ENCODE assay signal across 18 cellular contexts in the genomic region with DNA sequence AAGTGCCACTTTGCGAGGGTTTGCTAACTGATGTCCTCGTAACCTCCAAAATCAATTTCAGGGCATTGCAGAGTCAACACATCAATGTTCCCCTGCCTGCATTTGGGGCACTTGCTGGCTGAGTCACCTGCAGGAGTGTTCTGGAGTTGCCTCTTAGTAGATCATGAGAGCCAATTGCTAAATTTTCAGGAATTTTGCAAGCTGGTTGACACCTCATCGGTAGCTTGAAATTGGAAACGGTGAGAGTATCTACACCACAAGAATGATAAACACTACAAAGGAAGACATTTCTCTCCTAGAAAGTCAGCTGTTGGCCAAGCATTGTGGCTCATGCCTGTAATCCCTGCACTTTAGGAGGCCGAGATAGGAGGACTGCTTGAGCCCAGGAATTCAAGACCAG. TPM values are rescaled to one million over a fixed set of nuclear protein-coding genes. Genes with fewer than 3 reads are reported as not detected.
A peak's percentile ranks its signal among the peaks of the same experiment; 100 is the strongest.
DNase-seq lines count a peak whose midpoint lies in the region; ATAC-seq and TF ChIP-seq lines count a peak whose summit lies in the region.
"Had no signal": no experiment of that assay in that cellular context is flagged by ENCODE, and none has a peak within 500 bp of the region (broad histone marks: within the 10 kb centered on the region; RNA-seq: fewer than 3 reads in every experiment).

No MANE protein-coding gene starts in this region.

- no peaks in the 10 kb centered on the region for H3K9me3 Mint-ChIP-seq in activated naive CD4-positive, alpha-beta T cell treated with anti-CD3 and anti-CD28 coated beads for 36 hours
- H3K9me3 Mint-ChIP-seq: activated naive CD4-positive, alpha-beta T cell treated with anti-CD3 and anti-CD28 coated beads, Interleukin-2, amount 50 U/mL, for 24 hours; CD8-positive, alpha-beta T cell; dendritic cell treated with granulocyte-macrophage colony-stimulating factor and Interleukin-4, amounts not matched to agents 40 ng/mL and 50 ng/mL, for 4 days; natural killer cell; stimulated activated effector memory CD8-positive, alpha-beta T cell treated with anti-CD3 and anti-CD28 coated beads, Interleukin-12 subunit alpha, Interleukin-12 subunit beta, amount 100 ng/mL, for 72 hours; WTC11 had no signal

- H3K4me2 ChIP-seq in GM23248 (ENCODE audit: unreplicated experiment), result peak overlapping the region; percentile 75

- H3K27ac Mint-ChIP-seq in activated naive CD4-positive, alpha-beta T cell treated with anti-CD3 and anti-CD28 coated beads for 36 hours, result no peak overlapping the region
- H3K27ac Mint-ChIP-seq: activated naive CD4-positive, alpha-beta T cell treated with anti-CD3 and anti-CD28 coated beads, Interleukin-2, amount 50 U/mL, for 24 hours; CD8-positive, alpha-beta T cell; dendritic cell treated with granulocyte-macrophage colony-stimulating factor and Interleukin-4, amounts not matched to agents 40 ng/mL and 50 ng/mL, for 4 days; natural killer cell; stimulated activated effector memory CD8-positive, alpha-beta T cell treated with anti-CD3 and anti-CD28 coated beads, Interleukin-12 subunit alpha, Interleukin-12 subunit beta, amount 100 ng/mL, for 72 hours; WTC11 had no signal

- H3K27ac ChIP-seq in GM23248 (peak overlapping the region; percentile 97; the same call in 1 of the 2 replicates), foreskin keratinocyte (no peak overlapping the region), thyroid gland (peak overlapping the region; percentile 6 to 89 (median 59))

- TF ChIP-seq CTCF in astrocyte of the cerebellum (IDR thresholded peaks at IDR 0.05; ENCODE audit: low read depth, low read length, missing control alignments) (peak; percentile 23), foreskin keratinocyte (conservative IDR thresholded peaks at IDR 0.05) (no peak), thyroid gland (IDR thresholded peaks at IDR 0.05) (no peak)

- no peak overlapping the region for H3K9ac ChIP-seq in GM23248

- no peaks in the 10 kb centered on the region for H3K9me3 ChIP-seq in GM23248 (ENCODE audit: low read depth)
- no peaks in the 10 kb centered on the region for H3K9me3 ChIP-seq in thyroid gland
- H3K9me3 ChIP-seq: right atrium auricular region had no signal

- 45 to 49% methylated on average over 5 of the region's 5 CpGs for WGBS in GM23248 (ENCODE audit: low coverage in 1 of 2, low lambda C conversion rate in 2 of 2, missing lambda C conversion rate in 2 of 2), 2 experiments
- 75 to 78% methylated on average over 5 of the region's 5 CpGs for WGBS in thyroid gland, 2 donors

- H3K27me3 ChIP-seq in GM23248 (replicated peaks; ENCODE audit: insufficient read depth) (no peaks in the 10 kb centered on the region), foreskin keratinocyte (no peaks in the 10 kb centered on the region), thyroid gland (no peaks in the 10 kb centered on the region)
- H3K27me3 ChIP-seq: right atrium auricular region had no signal

- H3K36me3 ChIP-seq in GM23248 (ENCODE audit: low read depth) (no peaks in the 10 kb centered on the region), thyroid gland (no peaks in the 10 kb centered on the region)
- H3K36me3 ChIP-seq: right atrium auricular region had no signal

- H3K27me3 Mint-ChIP-seq in activated naive CD4-positive, alpha-beta T cell treated with anti-CD3 and anti-CD28 coated beads for 36 hours (ENCODE audit: low read depth), result no peaks in the 10 kb centered on the region

- DNase-seq in GM23248 (peak; percentile 90), astrocyte of the cerebellum (ENCODE audit: low read depth) (no peak), foreskin keratinocyte (peak in 1 of 2 donors; percentile 41), thyroid gland (peak; percentile 53 to 58), kidney tubule cell (ENCODE audit: low spot score) (no peak), GOT3 (lab: John Stamatoyannopoulos, UW) (no peak)
- DNase-seq in activated effector memory CD4-positive, alpha-beta T cell treated with anti-CD3 and anti-CD28 coated beads, Interleukin-2, amount 50 U/mL, for 16 hours, result no peak
- DNase-seq in activated naive CD4-positive, alpha-beta T cell treated with anti-CD3 and anti-CD28 coated beads for 36 hours, result no peak
- DNase-seq: CD8-positive, alpha-beta T cell; GDM1; natural killer cell; stimulated activated CD4-positive, alpha-beta T cell treated with anti-CD3 and anti-CD28 coated beads, Interleukin-4, amount 100 ng/mL, for 1 hour had no signal

- H3K36me3 Mint-ChIP-seq in activated naive CD4-positive, alpha-beta T cell treated with anti-CD3 and anti-CD28 coated beads for 36 hours (ENCODE audit: low read depth), result no peaks in the 10 kb centered on the region
- H3K36me3 Mint-ChIP-seq: activated naive CD4-positive, alpha-beta T cell treated with anti-CD3 and anti-CD28 coated beads, Interleukin-2, amount 50 U/mL, for 24 hours; CD8-positive, alpha-beta T cell; natural killer cell; WTC11 had no signal

- no peaks in the 10 kb centered on the region for H4K20me1 ChIP-seq in GM23248 (ENCODE audit: insufficient read depth)

- H3K4me1 ChIP-seq in GM23248 (ENCODE audit: insufficient read depth) (peaks cover 22% of the 10 kb centered on the region), foreskin keratinocyte (no peaks in the 10 kb centered on the region), thyroid gland (peaks cover 35 to 46% of the 10 kb centered on the region in 2 donors)

- peak; percentile 35 for ATAC-seq in foreskin keratinocyte
- ATAC-seq: CD8-positive, alpha-beta T cell; HCT116; natural killer cell; stimulated activated effector memory CD8-positive, alpha-beta T cell treated with anti-CD3 and anti-CD28 coated beads, Interleukin-12 subunit alpha, Interleukin-12 subunit beta, amount 100 ng/mL, for 72 hours; WTC11 had no signal

- no peak overlapping the region for H2AFZ ChIP-seq in GM23248

- in situ Hi-C loops in GM23248 (cut with MboI) (no loop called here), astrocyte of the cerebellum (cut with HindIII; ENCODE audit: low sequenced_read_pairs) (loop anchor here (5.0 kb wide), 1 partner anchor 50 kb away; no protein-coding TSS in a partner anchor)

- H3K4me3 ChIP-seq in GM23248, result no peak overlapping the region
- no peak overlapping the region for H3K4me3 ChIP-seq in astrocyte of the cerebellum (ENCODE audit: low read depth, low read length)
- no peak overlapping the region for H3K4me3 ChIP-seq in thyroid gland (replicated peaks in 1 of 3)
- H3K4me3 ChIP-seq: right atrium auricular region had no signal

- CTCF ChIA-PET in activated naive CD4-positive, alpha-beta T cell treated with anti-CD3 and anti-CD28 coated beads for 36 hours (lab: Charles Lee), result interaction anchor here (2.4 to 4.3 kb wide), 3 partner anchors 15 to 108 kb away, joined by 7 to 19 read pairs (median 8); no protein-coding TSS in a partner anchor

- intact Hi-C loops in thyroid gland (cut with DNase I), result no loop called here
- intact Hi-C loops in activated naive CD4-positive, alpha-beta T cell treated with anti-CD3 and anti-CD28 coated beads for 36 hours (cut with micrococcal nuclease), result no loop called here

- H3F3A ChIP-seq in GM23248 (ENCODE audit: insufficient read depth), result peaks cover 37% of the 10 kb centered on the region

- no peaks in the 10 kb centered on the region for H3K9me2 ChIP-seq in GM23248 (ENCODE audit: insufficient read depth)

- no peaks in the 10 kb centered on the region for H3K4me1 Mint-ChIP-seq in activated naive CD4-positive, alpha-beta T cell treated with anti-CD3 and anti-CD28 coated beads for 36 hours (ENCODE audit: low read depth)
- H3K4me1 Mint-ChIP-seq: activated naive CD4-positive, alpha-beta T cell treated with anti-CD3 and anti-CD28 coated beads, Interleukin-2, amount 50 U/mL, for 24 hours had no signal

- H3K79me2 ChIP-seq in GM23248 (ENCODE audit: insufficient read depth), result no peaks in the 10 kb centered on the region

- no peak overlapping the region for H3K4me3 Mint-ChIP-seq in activated naive CD4-positive, alpha-beta T cell treated with anti-CD3 and anti-CD28 coated beads for 36 hours
- H3K4me3 Mint-ChIP-seq: activated naive CD4-positive, alpha-beta T cell treated with anti-CD3 and anti-CD28 coated beads, Interleukin-2, amount 50 U/mL, for 24 hours; CD8-positive, alpha-beta T cell; dendritic cell treated with granulocyte-macrophage colony-stimulating factor and Interleukin-4, amounts not matched to agents 40 ng/mL and 50 ng/mL, for 4 days; natural killer cell; stimulated activated effector memory CD8-positive, alpha-beta T cell treated with anti-CD3 and anti-CD28 coated beads, Interleukin-12 subunit alpha, Interleukin-12 subunit beta, amount 100 ng/mL, for 72 hours; WTC11 had no signal

- TF ChIP-seq POLR2A in thyroid gland (IDR thresholded peaks at IDR 0.05), result no peak

RNA-seq across cellular contexts. Expression of gene BFSP1, which starts 10.8 kb away (rescaled TPM):
- total RNA-seq in GM23248 (2014; rRNA removed; shearing (Covaris generic)), result 0.25 and 0.32 TPM in 2 replicates
- polyA plus RNA-seq in GM23248 (2016; fragmentation: Nextera tagmentation; extraction: Ambion mirVana), result 0.25 and 0.28 TPM in 2 replicates
- 1.4 and 1.8 TPM in 2 replicates for total RNA-seq in foreskin keratinocyte
- polyA plus RNA-seq in foreskin keratinocyte, result 1.3 and 1.5 TPM in 2 replicates
- 1 to 10 TPM; 2.7 to 8.7 (median 4.2) TPM for total RNA-seq in thyroid gland
- total RNA-seq in activated naive CD4-positive, alpha-beta T cell treated with anti-CD3 and anti-CD28 coated beads for 36 hours, result under 1 TPM in 1 of 2 experiments, not detected in 1; 0.19 TPM

RNA-seq across cellular contexts. Expression of gene DSTN, which starts 27.9 kb away (rescaled TPM):
- total RNA-seq in GM23248 (2014; rRNA removed; shearing (Covaris generic)), result 338 and 360 TPM in 2 replicates
- polyA plus RNA-seq in GM23248 (2016; fragmentation: Nextera tagmentation; extraction: Ambion mirVana), result 610 and 613 TPM in 2 replicates
- 398 and 412 TPM in 2 replicates for total RNA-seq in foreskin keratinocyte
- 428 and 454 TPM in 2 replicates for polyA plus RNA-seq in foreskin keratinocyte
- 100 to 1,000 TPM; 504 to 681 (median 560) TPM for total RNA-seq in thyroid gland
- 10 to 100 TPM; 68.9 to 69.7 TPM for total RNA-seq in activated naive CD4-positive, alpha-beta T cell treated with anti-CD3 and anti-CD28 coated beads for 36 hours

Comparison
In these comparisons a context has a peak if more than half of its experiments do, and no peak if none do; other contexts are left out.
1. DNase-seq: peak in GM23248 (single experiment) and thyroid gland (2 of 2); none in astrocyte of the cerebellum (single experiment), activated effector memory CD4-positive, alpha-beta T cell treated with anti-CD3 and anti-CD28 coated beads, Interleukin-2, amount 50 U/mL, for 16 hours (single experiment), kidney tubule cell (single experiment), activated naive CD4-positive, alpha-beta T cell treated with anti-CD3 and anti-CD28 coated beads for 36 hours (single experiment) and GOT3 (single experiment).